ENCODE assay signal across 15 cellular contexts in genomic region chr20:5945963-5946362, GRCh38. TPM values are rescaled to one million over a fixed set of nuclear protein-coding genes. Genes with fewer than 3 reads are reported as not detected.
A peak's percentile ranks its signal among the peaks of the same experiment; 100 is the strongest.
DNase-seq lines count a peak whose midpoint lies in the region; ATAC-seq, FAIRE-seq and TF ChIP-seq lines count a peak whose summit lies in the region.
"Had no signal": no experiment of that assay in that cellular context is flagged by ENCODE, and none has a peak within 500 bp of the region (broad histone marks: within the 10 kb centered on the region; RNA-seq: fewer than 3 reads in every experiment).

No MANE protein-coding gene starts in this region.

- H3K9me1 ChIP-seq in K562 (ENCODE audit: control insufficient read depth, insufficient read depth, low read length) = no peaks in the 10 kb centered on the region

- TF ChIP-seq POLR2A in K562 (conservative IDR thresholded peaks at IDR 0.05) (no peak), testis (IDR thresholded peaks at IDR 0.05) (no peak)

- no peak for ATAC-seq in K562
- no peak for ATAC-seq in HG03520 (IDR thresholded peaks at IDR 0.05; ENCODE audit: unreplicated experiment)
- ATAC-seq: gastroesophageal sphincter had no signal

- no peak overlapping the region for H3K4me3 Mint-ChIP-seq in activated T-cell treated with anti-CD3 and anti-CD28 coated beads, Interleukin-2, amount 50 U/mL, for 24 hours

- no peak overlapping the region for H3K4me3 ChIP-seq in K562
- H3K4me3 ChIP-seq in osteoblast (ENCODE audit: insufficient read depth, low read length) = no peak overlapping the region
- no peak overlapping the region for H3K4me3 ChIP-seq in testis
- H3K4me3 ChIP-seq: BLaER1 treated with 17β-estradiol and CSF1 and Interleukin-3, amounts not matched to agents 10 nM and 100 nM; gastroesophageal sphincter; stomach had no signal

- H3K27me3 Mint-ChIP-seq in activated T-cell treated with anti-CD3 and anti-CD28 coated beads, Interleukin-2, amount 50 U/mL, for 24 hours = no peaks in the 10 kb centered on the region

- H3K36me3 ChIP-seq in K562 (ENCODE audit: control insufficient read depth, insufficient read depth, low read length) = peaks cover 69% of the 10 kb centered on the region; the same call in 2 of the 3 replicates
- peaks cover 42% of the 10 kb centered on the region for H3K36me3 ChIP-seq in osteoblast (ENCODE audit: insufficient read depth, low read length)
- H3K36me3 ChIP-seq in testis (ENCODE audit: low read depth, missing control alignments) = no peaks in the 10 kb centered on the region

- H3K9me3 ChIP-seq in K562 (replicated peaks; ENCODE audit: control insufficient read depth, insufficient read depth, low read depth, low read length) (no peaks in the 10 kb centered on the region), osteoblast (ENCODE audit: low read depth, low read length) (no peaks in the 10 kb centered on the region), testis (no peaks in the 10 kb centered on the region)
- H3K9me3 ChIP-seq: BLaER1 treated with 17β-estradiol and CSF1 and Interleukin-3, amounts not matched to agents 10 nM and 100 nM; gastroesophageal sphincter; stomach had no signal

- intact Hi-C loops in K562 (cut with micrococcal nuclease) (no loop called here), testis (cut with DNase I; ENCODE audit: low total_unique reads) (no loop called here)

- H3K4me1 ChIP-seq in K562 (replicated peaks in 1 of 2; ENCODE audit: control insufficient read depth in 2 of 2, insufficient read depth in 2 of 2, low read length in 2 of 2) (peaks cover 0 to 3% of the 10 kb centered on the region in 2 experiments; a peak in 1 of 5 replicates), osteoblast (ENCODE audit: insufficient read depth, low read length) (peaks cover 8% of the 10 kb centered on the region), testis (peaks cover 8% of the 10 kb centered on the region)

- TF ChIP-seq CTCF in K562 (IDR thresholded peaks at IDR 0.05 in 2 of 3, conservative IDR thresholded peaks at IDR 0.05 in 1 of 3; ENCODE audit: insufficient read depth in 2 of 3, low read depth in 1 of 3, low read length in 3 of 3) = no peak
- TF ChIP-seq CTCF in osteoblast (IDR thresholded peaks at IDR 0.05; ENCODE audit: extremely low read depth, low read depth, low read length) = no peak
- TF ChIP-seq CTCF in testis (IDR thresholded peaks at IDR 0.05) = no peak

- H3K27ac Mint-ChIP-seq in activated T-cell treated with anti-CD3 and anti-CD28 coated beads, Interleukin-2, amount 50 U/mL, for 24 hours = peak overlapping the region; percentile 90

- peaks cover 48% of the 10 kb centered on the region for H3K4me1 Mint-ChIP-seq in activated T-cell treated with anti-CD3 and anti-CD28 coated beads, Interleukin-2, amount 50 U/mL, for 24 hours (ENCODE audit: low read depth)

- POLR2A ChIA-PET in K562 (lab: Yijun Ruan, JAX) = no interaction called here

- no peak overlapping the region for H3K27ac ChIP-seq in K562 (ENCODE audit: extremely low read depth, low read depth, low read length)
- H3K27ac ChIP-seq in osteoblast (ENCODE audit: low read depth, low read length) = no peak overlapping the region
- H3K27ac ChIP-seq in testis = no peak overlapping the region
- H3K27ac ChIP-seq: gastroesophageal sphincter, stomach had no signal

- H4K20me1 ChIP-seq in K562 (replicated peaks; ENCODE audit: control insufficient read depth, insufficient read depth, low read length) (no peaks in the 10 kb centered on the region), osteoblast (ENCODE audit: insufficient read depth, low read length) (peaks cover 4% of the 10 kb centered on the region)

- in situ Hi-C loops in K562 (cut with MboI) = no loop called here
- in situ Hi-C loops in ACHN (cut with HindIII; ENCODE audit: low pct_ligation_motif_present, low pct_unique_long_range_greater_than_20kb, low sequenced_read_pairs) = no loop called here

- H3K27me3 ChIP-seq in K562 (ENCODE audit: control insufficient read depth in 2 of 2, insufficient read depth in 2 of 2, low read length in 2 of 2) (no peaks in the 10 kb centered on the region), osteoblast (ENCODE audit: insufficient read depth, low read length) (no peaks in the 10 kb centered on the region), testis (no peaks in the 10 kb centered on the region)
- H3K27me3 ChIP-seq: BLaER1 treated with 17β-estradiol and CSF1 and Interleukin-3, amounts not matched to agents 10 nM and 100 nM; gastroesophageal sphincter; stomach had no signal

- no peak for FAIRE-seq in K562 (lab: Jason Lieb, UNC)

- no peak overlapping the region for H3K4me2 ChIP-seq in K562 (ENCODE audit: insufficient read depth, low read length)
- H3K4me2 ChIP-seq in osteoblast (ENCODE audit: insufficient read depth, low read length) = no peak overlapping the region

- peaks cover 95% of the 10 kb centered on the region for H3K36me3 Mint-ChIP-seq in activated T-cell treated with anti-CD3 and anti-CD28 coated beads, Interleukin-2, amount 50 U/mL, for 24 hours (ENCODE audit: low read depth)

- H2AFZ ChIP-seq in K562 (ENCODE audit: low read depth, low read length) (no peak overlapping the region), osteoblast (ENCODE audit: low read length) (no peak overlapping the region)

- TF ChIP-seq EP300 in K562 (IDR thresholded peaks at IDR 0.05; ENCODE audit: low read length) = no peak

- BruUV-seq in K562 (replicated peaks; lab: Mats Ljungman, UMichigan) = no TSS peak

- H3K9me3 Mint-ChIP-seq in activated T-cell treated with anti-CD3 and anti-CD28 coated beads, Interleukin-2, amount 50 U/mL, for 24 hours = no peaks in the 10 kb centered on the region

- no peak for DNase-seq in activated T-cell treated with anti-CD3 and anti-CD28 coated beads, Interleukin-2, amount 50 U/mL, for 24 hours
- no peak for DNase-seq in activated T-cell treated with anti-CD3 and anti-CD28 coated beads, Interleukin-2, amount 50 U/mL, for 1 hour
- peak; percentile 47 for DNase-seq in M059J (ENCODE audit: low read depth)
- no peak for DNase-seq in K562 (ENCODE audit: extremely low read depth in 1 of 4, low spot score in 3 of 4)
- DNase-seq in osteoblast (ENCODE audit: insufficient read length, low spot score, missing footprints) = peak; percentile 65
- no peak for DNase-seq in testis
- no peak for DNase-seq in ACHN
- DNase-seq: caudate nucleus; Karpas-422; NCI-H526 treated with DMSO at 0.1 percent for 48 hours; stimulated activated CD4-positive, alpha-beta T cell treated with anti-CD3 and anti-CD28 coated beads, Interleukin-1b, Interleukin-23, amount 100 ng/mL, for 48 hours; stomach had no signal

- H3K9ac ChIP-seq in K562 (ENCODE audit: insufficient read depth in 1 of 2, low read depth in 2 of 2, low read length in 2 of 2) = no peak overlapping the region
- H3K9ac ChIP-seq: BLaER1 treated with 17β-estradiol and CSF1 and Interleukin-3, amounts not matched to agents 10 nM and 100 nM had no signal

- 74% methylated on average over 3 of the region's 3 CpGs for WGBS in K562 (ENCODE audit: insufficient coverage, low coverage, missing lambda C conversion rate)
- 86 to 93% methylated on average over 3 of the region's 3 CpGs for WGBS in testis, 2 donors

- TF ChIP-seq RAD21 in K562 (CRISPR knock-in tag; conservative IDR thresholded peaks at IDR 0.05 in 1 of 2, IDR thresholded peaks at IDR 0.05 in 1 of 2) = no peak

- CTCF ChIA-PET in K562 (lab: Yijun Ruan, JAX; ENCODE audit: low intra/inter-chr PET ratio) = no interaction called here

- peaks cover 27% of the 10 kb centered on the region for H3K79me2 ChIP-seq in K562 (ENCODE audit: control insufficient read depth, insufficient read depth, low read length)
- peaks cover 34% of the 10 kb centered on the region for H3K79me2 ChIP-seq in osteoblast (ENCODE audit: insufficient read depth, low read length)

RNA-seq across cellular contexts. Expression of gene TRMT6, which starts 4.4 kb away (rescaled TPM):
- total RNA-seq in M059J (2014; rRNA removed; shearing (Covaris generic)) = 31.3 and 34.2 TPM in 2 replicates
- total RNA-seq in K562 (2011; cell fraction: chromatin; rRNA removed; ENCODE audit: low replicate concordance) = 5.0 and 7.8 TPM in 2 replicates
- 2.7 and 2.9 TPM in 2 replicates for total RNA-seq in K562 (2011; cell fraction: nucleolus; rRNA removed)
- 3.4 and 7.2 TPM in 2 replicates for total RNA-seq in K562 (2011; cell fraction: nucleoplasm; rRNA removed)
- total RNA-seq in K562 (2014; rRNA removed) (15.8 and 17.9 TPM in 2 replicates), K562 (2014; rRNA removed; fragmentation: Illumina TruSeq; extraction: Trizol) (15.6 and 17.0 TPM in 2 replicates), K562 (2015; rRNA removed; fragmentation: Illumina TruSeq; extraction: Trizol) (15.0 and 16.8 TPM in 2 replicates), K562 (2021) (12.8 and 14.4 TPM in 2 replicates), osteoblast (5.4 and 5.9 TPM in 2 replicates), testis (10 to 100 TPM; 24.0 to 25.1 TPM)
- polyA plus RNA-seq in K562 (2011; rRNA removed) (10.8 and 11.3 TPM in 2 replicates), K562 (2014; fragmentation: Illumina TruSeq; extraction: Trizol) (19.4 and 21.3 TPM in 2 replicates), K562 (2014; fragmentation: Nextera tagmentation; extraction: Ambion mirVana) (10 to 100 TPM; 10.6 to 13.5 TPM), K562 (2014; rRNA removed) (16.9 and 19.6 TPM in 2 replicates), testis (ENCODE audit: insufficient read depth, low read depth, low replicate concordance) (21.4 TPM)
- 2.8 and 5.3 TPM in 2 replicates for polyA plus RNA-seq in K562 (2011; cell fraction: cytosol; rRNA removed)
- 6.0 and 6.8 TPM in 2 replicates for polyA plus RNA-seq in K562 (2011; cell fraction: nucleus; rRNA removed)
- 8.9 and 12.8 TPM in 2 replicates for polyA plus RNA-seq in K562 (2012)
- 9.9 and 13.3 TPM in 2 replicates for polyA minus RNA-seq in K562 (2011; rRNA and poly(A)+ RNA removed)
- polyA minus RNA-seq in K562 (2011; cell fraction: cytosol; rRNA and poly(A)+ RNA removed) = 3.5 and 4.5 TPM in 2 replicates
- polyA minus RNA-seq in K562 (2011; cell fraction: nucleus; rRNA and poly(A)+ RNA removed) = 2.3 and 4.7 TPM in 2 replicates

RNA-seq across cellular contexts. Expression of gene MCM8, which starts 4.5 kb away (rescaled TPM):
- 30.4 and 36.2 TPM in 2 replicates for total RNA-seq in M059J (2014; rRNA removed; shearing (Covaris generic))
- total RNA-seq in K562 (2011; cell fraction: chromatin; rRNA removed; ENCODE audit: low replicate concordance) = 15.0 and 59.9 TPM in 2 replicates
- 6.3 and 9.6 TPM in 2 replicates for total RNA-seq in K562 (2011; cell fraction: nucleolus; rRNA removed)
- 15.5 and 18.9 TPM in 2 replicates for total RNA-seq in K562 (2011; cell fraction: nucleoplasm; rRNA removed)
- total RNA-seq in K562 (2014; rRNA removed) = 19.3 and 22.5 TPM in 2 replicates
- total RNA-seq in K562 (2014; rRNA removed; fragmentation: Illumina TruSeq; extraction: Trizol) = 43.8 and 46.2 TPM in 2 replicates
- total RNA-seq in K562 (2015; rRNA removed; fragmentation: Illumina TruSeq; extraction: Trizol) = 35.1 and 37.4 TPM in 2 replicates
- total RNA-seq in K562 (2021) = 21.5 and 21.8 TPM in 2 replicates
- polyA plus RNA-seq in K562 (2011; rRNA removed) = 38.1 and 43.2 TPM in 2 replicates
- 5.4 and 15.5 TPM in 2 replicates for polyA plus RNA-seq in K562 (2011; cell fraction: cytosol; rRNA removed)
- polyA plus RNA-seq in K562 (2011; cell fraction: nucleus; rRNA removed) = 21.4 and 36.2 TPM in 2 replicates
- polyA plus RNA-seq in K562 (2012) = 18.8 and 18.9 TPM in 2 replicates
- polyA plus RNA-seq in K562 (2014; fragmentation: Illumina TruSeq; extraction: Trizol) = 31.6 and 35.0 TPM in 2 replicates
- 1 to 10 TPM; 4.5 to 9.0 TPM for polyA plus RNA-seq in K562 (2014; fragmentation: Nextera tagmentation; extraction: Ambion mirVana)
- polyA plus RNA-seq in K562 (2014; rRNA removed) = 25.4 and 30.5 TPM in 2 replicates
- polyA minus RNA-seq in K562 (2011; rRNA and poly(A)+ RNA removed) = 30.4 and 40.8 TPM in 2 replicates
- polyA minus RNA-seq in K562 (2011; cell fraction: cytosol; rRNA and poly(A)+ RNA removed) = 10.7 and 11.6 TPM in 2 replicates
- 8.5 and 18.7 TPM in 2 replicates for polyA minus RNA-seq in K562 (2011; cell fraction: nucleus; rRNA and poly(A)+ RNA removed)
- total RNA-seq in osteoblast = 3.3 and 3.5 TPM in 2 replicates
- total RNA-seq in testis = 10 to 100 TPM; 19.9 to 25.4 TPM
- polyA plus RNA-seq in testis (ENCODE audit: insufficient read depth, low read depth, low replicate concordance) = 20.3 TPM

RNA-seq across cellular contexts. Expression of gene CHGB, which starts 34.7 kb away (rescaled TPM):
- total RNA-seq in M059J (2014; rRNA removed; shearing (Covaris generic)) = 0.64 TPM in 1 of 2 replicates, not detected in the other
- total RNA-seq in K562 (2011; cell fraction: chromatin; rRNA removed; ENCODE audit: low replicate concordance) = not detected in 2 replicates
- not detected in 2 replicates for total RNA-seq in K562 (2011; cell fraction: nucleolus; rRNA removed)
- total RNA-seq in K562 (2011; cell fraction: nucleoplasm; rRNA removed) = not detected in 2 replicates
- not detected in 2 replicates for total RNA-seq in K562 (2014; rRNA removed)
- total RNA-seq in K562 (2014; rRNA removed; fragmentation: Illumina TruSeq; extraction: Trizol) = 0.13 TPM in 1 of 2 replicates, not detected in the other
- 0.04 TPM in 1 of 2 replicates, not detected in the other for total RNA-seq in K562 (2015; rRNA removed; fragmentation: Illumina TruSeq; extraction: Trizol)
- 0.09 TPM in 1 of 2 replicates, not detected in the other for total RNA-seq in K562 (2021)
- not detected in 2 replicates for polyA plus RNA-seq in K562 (2011; rRNA removed)
- not detected in 2 replicates for polyA plus RNA-seq in K562 (2011; cell fraction: cytosol; rRNA removed)
- not detected in 2 replicates for polyA plus RNA-seq in K562 (2011; cell fraction: nucleus; rRNA removed)
- 0.04 and 0.06 TPM in 2 replicates for polyA plus RNA-seq in K562 (2012)
- polyA plus RNA-seq in K562 (2014; fragmentation: Illumina TruSeq; extraction: Trizol) = 0.07 TPM in 1 of 2 replicates, not detected in the other
- polyA plus RNA-seq in K562 (2014; fragmentation: Nextera tagmentation; extraction: Ambion mirVana) = under 1 TPM in 1 of 2 experiments, not detected in 1; 0.03 TPM
- polyA plus RNA-seq in K562 (2014; rRNA removed) = not detected in 2 replicates
- not detected in 2 replicates for polyA minus RNA-seq in K562 (2011; rRNA and poly(A)+ RNA removed)
- polyA minus RNA-seq in K562 (2011; cell fraction: cytosol; rRNA and poly(A)+ RNA removed) = not detected in 2 replicates
- not detected in 2 replicates for polyA minus RNA-seq in K562 (2011; cell fraction: nucleus; rRNA and poly(A)+ RNA removed)
- not detected in 2 replicates for total RNA-seq in osteoblast
- 10 to 100 TPM; 18.5 to 23.3 TPM for total RNA-seq in testis
- 25.7 TPM for polyA plus RNA-seq in testis (ENCODE audit: insufficient read depth, low read depth, low replicate concordance)

RNA-seq across cellular contexts. Expression of gene CRLS1, which starts 60.0 kb away (rescaled TPM):
- total RNA-seq in M059J (2014; rRNA removed; shearing (Covaris generic)) = 85.0 and 95.1 TPM in 2 replicates
- 36.0 and 88.9 TPM in 2 replicates for total RNA-seq in K562 (2011; cell fraction: chromatin; rRNA removed; ENCODE audit: low replicate concordance)
- total RNA-seq in K562 (2011; cell fraction: nucleolus; rRNA removed) = 19.5 and 24.9 TPM in 2 replicates
- 49.1 and 66.4 TPM in 2 replicates for total RNA-seq in K562 (2011; cell fraction: nucleoplasm; rRNA removed)
- total RNA-seq in K562 (2014; rRNA removed) (28.3 and 28.9 TPM in 2 replicates), K562 (2014; rRNA removed; fragmentation: Illumina TruSeq; extraction: Trizol) (74.1 and 81.4 TPM in 2 replicates), K562 (2015; rRNA removed; fragmentation: Illumina TruSeq; extraction: Trizol) (49.9 and 54.3 TPM in 2 replicates), K562 (2021) (46.7 and 47.8 TPM in 2 replicates), osteoblast (37.6 and 42.1 TPM in 2 replicates), testis (10 to 100 TPM; 52.6 to 52.7 TPM)
- polyA plus RNA-seq in K562 (2011; rRNA removed) (149 and 195 TPM in 2 replicates), K562 (2014; fragmentation: Illumina TruSeq; extraction: Trizol) (51.5 and 54.2 TPM in 2 replicates), K562 (2014; fragmentation: Nextera tagmentation; extraction: Ambion mirVana) (10 to 100 TPM; 10.9 to 15.1 TPM), K562 (2014; rRNA removed) (54.7 and 57.6 TPM in 2 replicates), testis (ENCODE audit: insufficient read depth, low read depth, low replicate concordance) (77.1 TPM)
- 61.1 and 133 TPM in 2 replicates for polyA plus RNA-seq in K562 (2011; cell fraction: cytosol; rRNA removed)
- 40.1 and 97.3 TPM in 2 replicates for polyA plus RNA-seq in K562 (2011; cell fraction: nucleus; rRNA removed)
- 36.6 and 43.0 TPM in 2 replicates for polyA plus RNA-seq in K562 (2012)
- polyA minus RNA-seq in K562 (2011; rRNA and poly(A)+ RNA removed) = 87.3 and 128 TPM in 2 replicates
- polyA minus RNA-seq in K562 (2011; cell fraction: cytosol; rRNA and poly(A)+ RNA removed) = 24.5 and 28.9 TPM in 2 replicates
- 13.7 and 29.1 TPM in 2 replicates for polyA minus RNA-seq in K562 (2011; cell fraction: nucleus; rRNA and poly(A)+ RNA removed)

Comparison
In these comparisons a context has a peak if more than half of its experiments do, and no peak if none do; other contexts are left out.
1. DNase-seq: peak in M059J (single experiment) and osteoblast (single experiment); none in activated T-cell treated with anti-CD3 and anti-CD28 coated beads, Interleukin-2, amount 50 U/mL, for 24 hours (single experiment), activated T-cell treated with anti-CD3 and anti-CD28 coated beads, Interleukin-2, amount 50 U/mL, for 1 hour (single experiment), K562 (0 of 4), testis (single experiment) and ACHN (single experiment).
2. RNA of gene CHGB, which starts 34.7 kb away (total RNA-seq): 18.5 to 23.3 TPM in testis; 0.64 TPM in M059J, 0.04 to 0.13 TPM in K562 and not detected in osteoblast; every median in the first group is over 10 times any median in the second.